Comparison of ENCODE assay signal across 23 cellular contexts in genomic region chr2:148167855-148168254, GRCh38.
"Had no signal": no experiment of that assay in that cellular context is flagged by ENCODE, and none has a peak within 500 bp of the region (broad histone marks: within the 10 kb centered on the region; RNA-seq: fewer than 3 reads in every experiment).

No MANE protein-coding gene starts in this region.

- ATAC-seq: esophagus mucosa; gastrocnemius medialis; heart right ventricle; left lobe of liver; natural killer cell; stimulated activated effector memory CD8-positive, alpha-beta T cell treated with anti-CD3 and anti-CD28 coated beads, Interleukin-12 subunit alpha, Interleukin-12 subunit beta, amount 100 ng/mL, for 72 hours; stimulated activated naive CD8-positive, alpha-beta T cell treated with anti-CD3 and anti-CD28 coated beads, Interleukin-15, Interleukin-2, amounts not matched to agents 100 U/mL and 50 U/mL, for 24 hours had no signal

- H3K4me1 ChIP-seq: gastrocnemius medialis, heart right ventricle, right atrium auricular region, suprapubic skin, thyroid gland had no signal

- H3K27ac ChIP-seq: dorsolateral prefrontal cortex, gastrocnemius medialis, heart right ventricle, ovary, right atrium auricular region, suprapubic skin, thyroid gland had no signal

- H3K4me2 ChIP-seq: smooth muscle cell had no signal

- H3K9me3 ChIP-seq: gastrocnemius medialis, heart right ventricle, ovary, right atrium auricular region, suprapubic skin, thyroid gland had no signal

- H3K27me3 ChIP-seq: dorsolateral prefrontal cortex, gastrocnemius medialis, heart right ventricle, ovary, right atrium auricular region, suprapubic skin, thyroid gland had no signal

- H3K4me3 ChIP-seq: dorsolateral prefrontal cortex, gastrocnemius medialis, heart right ventricle, ovary, right atrium auricular region, smooth muscle cell, suprapubic skin, thyroid gland had no signal

- DNase-seq: cortex of kidney; dorsolateral prefrontal cortex; effector CD8-positive, alpha-beta T cell; gastrocnemius medialis; heart right ventricle; hypothalamus; islet precursor cell; mammary epithelial cell; natural killer cell; nucleus accumbens; ovary; stimulated activated CD4-positive, alpha-beta T cell treated with anti-CD3 and anti-CD28 coated beads, Interleukin-4, amount 100 ng/mL, for 1 hour; stimulated activated CD8-positive, alpha-beta memory T cell treated with anti-CD3 and anti-CD28 coated beads, Interleukin-4, amount 100 ng/mL, for 48 hours; stimulated activated naive CD8-positive, alpha-beta T cell treated with anti-CD3 and anti-CD28 coated beads, Interleukin-15, Interleukin-2, amounts not matched to agents 100 U/mL and 50 U/mL, for 24 hours; thyroid gland had no signal

- H3K36me3 ChIP-seq: gastrocnemius medialis, ovary, right atrium auricular region, thyroid gland had no signal

- H3K4me3 Mint-ChIP-seq: natural killer cell; neural crest cell; stimulated activated effector memory CD8-positive, alpha-beta T cell treated with anti-CD3 and anti-CD28 coated beads, Interleukin-12 subunit alpha, Interleukin-12 subunit beta, amount 100 ng/mL, for 72 hours; type B pancreatic cell had no signal

- H3K27ac Mint-ChIP-seq: natural killer cell; stimulated activated effector memory CD8-positive, alpha-beta T cell treated with anti-CD3 and anti-CD28 coated beads, Interleukin-12 subunit alpha, Interleukin-12 subunit beta, amount 100 ng/mL, for 72 hours; type B pancreatic cell had no signal

- H3K4me1 Mint-ChIP-seq: stimulated activated effector memory CD8-positive, alpha-beta T cell treated with anti-CD3 and anti-CD28 coated beads, Interleukin-12 subunit alpha, Interleukin-12 subunit beta, amount 100 ng/mL, for 72 hours had no signal

- H3K9me3 Mint-ChIP-seq: stimulated activated effector memory CD8-positive, alpha-beta T cell treated with anti-CD3 and anti-CD28 coated beads, Interleukin-12 subunit alpha, Interleukin-12 subunit beta, amount 100 ng/mL, for 72 hours; type B pancreatic cell had no signal

- H3K27me3 Mint-ChIP-seq: type B pancreatic cell had no signal

- H3K36me3 Mint-ChIP-seq: stimulated activated effector memory CD8-positive, alpha-beta T cell treated with anti-CD3 and anti-CD28 coated beads, Interleukin-12 subunit alpha, Interleukin-12 subunit beta, amount 100 ng/mL, for 72 hours; type B pancreatic cell had no signal
